In the genomic region with DNA sequence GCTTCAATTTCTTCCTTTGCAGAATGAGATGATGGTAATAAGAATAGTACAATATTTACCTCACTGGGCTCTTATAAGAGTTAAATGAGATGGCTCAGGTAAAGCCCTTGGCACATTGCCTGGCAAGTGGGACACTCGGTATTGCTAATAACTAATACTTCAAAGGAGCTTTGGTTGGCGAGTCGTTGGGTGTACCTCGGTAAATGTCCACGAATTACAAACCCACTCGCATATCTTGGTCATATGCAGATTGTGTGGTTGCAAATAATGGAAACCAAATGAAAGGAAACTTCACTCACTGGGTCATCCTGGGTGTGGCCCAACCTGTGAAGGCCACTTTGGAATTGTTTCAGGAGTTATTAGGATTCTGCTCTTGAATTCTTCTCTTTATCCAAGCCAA, we compare ENCODE assay signal across 29 cellular contexts.
"Had no signal": no experiment of that assay in that cellular context is flagged by ENCODE, and none has a peak within 500 bp of the region (broad histone marks: within the 10 kb centered on the region; RNA-seq: fewer than 3 reads in every experiment).

No MANE protein-coding gene starts in this region.

- H3K36me3 Mint-ChIP-seq: stimulated activated effector memory CD8-positive, alpha-beta T cell treated with anti-CD3 and anti-CD28 coated beads, Interleukin-12 subunit alpha, Interleukin-12 subunit beta, amount 100 ng/mL, for 72 hours; stimulated activated memory B cell treated with anti-CD40 and anti-IgM and Interleukin-4, amounts not matched to agents 10 μg/mL and 1 μg/mL and 100 μg/mL, for 72 hours; stimulated activated naive B cell treated with anti-CD40 and anti-IgM and Interleukin-4, amounts not matched to agents 10 μg/mL and 1 μg/mL and 100 μg/mL, for 72 hours had no signal

- H3K4me3 ChIP-seq: stomach, suprapubic skin, testis, thoracic aorta, thyroid gland, tibial artery, tibial nerve, transverse colon, upper lobe of left lung, upper lobe of right lung, uterus, vagina had no signal

- H3K27ac ChIP-seq: stomach, suprapubic skin, testis, thoracic aorta, thyroid gland, tibial artery, tibial nerve, transverse colon, upper lobe of left lung, upper lobe of right lung, uterus, vagina had no signal

- H3K36me3 ChIP-seq: stomach, suprapubic skin, thoracic aorta, thyroid gland, tibial artery, tibial nerve, transverse colon, upper lobe of left lung, upper lobe of right lung, uterus, vagina had no signal

- H3K9me3 ChIP-seq: stomach, suprapubic skin, testis, thoracic aorta, thyroid gland, tibial artery, tibial nerve, transverse colon, upper lobe of left lung, upper lobe of right lung, uterus, vagina had no signal

- H3K27ac Mint-ChIP-seq: stimulated activated effector memory CD8-positive, alpha-beta T cell treated with anti-CD3 and anti-CD28 coated beads, Interleukin-12 subunit alpha, Interleukin-12 subunit beta, amount 100 ng/mL, for 72 hours; stimulated activated memory B cell treated with anti-CD40 and anti-IgM and Interleukin-4, amounts not matched to agents 10 μg/mL and 1 μg/mL and 100 μg/mL, for 72 hours; stimulated activated naive B cell treated with anti-CD40 and anti-IgM and Interleukin-4, amounts not matched to agents 10 μg/mL and 1 μg/mL and 100 μg/mL, for 72 hours; stimulated activated naive CD8-positive, alpha-beta T cell treated with anti-CD3 and anti-CD28 coated beads, Interleukin-15, amount 100 ng/mL, for 72 hours; stimulated activated naive CD8-positive, alpha-beta T cell treated with anti-CD3 and anti-CD28 coated beads, Interleukin-15, Interleukin-2, amounts not matched to agents 100 ng/mL and 50 ng/mL, for 24 hours; type B pancreatic cell had no signal

- H3K4me1 ChIP-seq: testis, transverse colon, upper lobe of left lung, upper lobe of right lung, uterus, vagina had no signal

- ATAC-seq: stimulated activated effector memory CD8-positive, alpha-beta T cell treated with anti-CD3 and anti-CD28 coated beads, Interleukin-12 subunit alpha, Interleukin-12 subunit beta, amount 100 ng/mL, for 72 hours; stimulated activated memory B cell treated with anti-CD40 and anti-IgM and Interleukin-4, amounts not matched to agents 10 μg/mL and 1 μg/mL and 100 μg/mL, for 72 hours; stimulated activated naive B cell treated with anti-CD40 and anti-IgM and Interleukin-4, amounts not matched to agents 10 μg/mL and 1 μg/mL and 100 μg/mL, for 72 hours; stimulated activated naive CD8-positive, alpha-beta T cell treated with anti-CD3 and anti-CD28 coated beads, Interleukin-15, amount 100 ng/mL, for 72 hours; stimulated activated naive CD8-positive, alpha-beta T cell treated with anti-CD3 and anti-CD28 coated beads, Interleukin-15, Interleukin-2, amounts not matched to agents 100 U/mL and 50 U/mL, for 24 hours; upper lobe of right lung had no signal

- H3K4me1 Mint-ChIP-seq: stimulated activated effector memory CD8-positive, alpha-beta T cell treated with anti-CD3 and anti-CD28 coated beads, Interleukin-12 subunit alpha, Interleukin-12 subunit beta, amount 100 ng/mL, for 72 hours; stimulated activated memory B cell treated with anti-CD40 and anti-IgM and Interleukin-4, amounts not matched to agents 10 μg/mL and 1 μg/mL and 100 μg/mL, for 72 hours; stimulated activated naive B cell treated with anti-CD40 and anti-IgM and Interleukin-4, amounts not matched to agents 10 μg/mL and 1 μg/mL and 100 μg/mL, for 72 hours; stimulated activated naive CD8-positive, alpha-beta T cell treated with anti-CD3 and anti-CD28 coated beads, Interleukin-15, amount 100 ng/mL, for 72 hours had no signal

- FAIRE-seq: urothelium cell line had no signal

- H3K27me3 ChIP-seq: stomach, suprapubic skin, testis, thyroid gland, tibial artery, tibial nerve, transverse colon, upper lobe of left lung, upper lobe of right lung, uterus, vagina had no signal

- H3K9me3 Mint-ChIP-seq: stimulated activated effector memory CD8-positive, alpha-beta T cell treated with anti-CD3 and anti-CD28 coated beads, Interleukin-12 subunit alpha, Interleukin-12 subunit beta, amount 100 ng/mL, for 72 hours; stimulated activated memory B cell treated with anti-CD40 and anti-IgM and Interleukin-4, amounts not matched to agents 10 μg/mL and 1 μg/mL and 100 μg/mL, for 72 hours; stimulated activated naive B cell treated with anti-CD40 and anti-IgM and Interleukin-4, amounts not matched to agents 10 μg/mL and 1 μg/mL and 100 μg/mL, for 72 hours; stimulated activated naive CD8-positive, alpha-beta T cell treated with anti-CD3 and anti-CD28 coated beads, Interleukin-15, amount 100 ng/mL, for 72 hours; stimulated activated naive CD8-positive, alpha-beta T cell treated with anti-CD3 and anti-CD28 coated beads, Interleukin-15, Interleukin-2, amounts not matched to agents 100 ng/mL and 50 ng/mL, for 24 hours; type B pancreatic cell had no signal

- H3K27me3 Mint-ChIP-seq: stimulated activated memory B cell treated with anti-CD40 and anti-IgM and Interleukin-4, amounts not matched to agents 10 μg/mL and 1 μg/mL and 100 μg/mL, for 72 hours; stimulated activated naive CD8-positive, alpha-beta T cell treated with anti-CD3 and anti-CD28 coated beads, Interleukin-15, amount 100 ng/mL, for 72 hours had no signal

- H3K4me3 Mint-ChIP-seq: stimulated activated effector memory CD8-positive, alpha-beta T cell treated with anti-CD3 and anti-CD28 coated beads, Interleukin-12 subunit alpha, Interleukin-12 subunit beta, amount 100 ng/mL, for 72 hours; stimulated activated memory B cell treated with anti-CD40 and anti-IgM and Interleukin-4, amounts not matched to agents 10 μg/mL and 1 μg/mL and 100 μg/mL, for 72 hours; stimulated activated naive B cell treated with anti-CD40 and anti-IgM and Interleukin-4, amounts not matched to agents 10 μg/mL and 1 μg/mL and 100 μg/mL, for 72 hours; stimulated activated naive CD8-positive, alpha-beta T cell treated with anti-CD3 and anti-CD28 coated beads, Interleukin-15, amount 100 ng/mL, for 72 hours; stimulated activated naive CD8-positive, alpha-beta T cell treated with anti-CD3 and anti-CD28 coated beads, Interleukin-15, Interleukin-2, amounts not matched to agents 100 ng/mL and 50 ng/mL, for 24 hours; type B pancreatic cell had no signal

- DNase-seq: stimulated activated CD4-positive, alpha-beta T cell treated with anti-CD3 and anti-CD28 coated beads, Interleukin-2, amount 100 ng/mL, for 48 hours; stimulated activated CD4-positive, alpha-beta T cell treated with anti-CD3 and anti-CD28 coated beads, Interleukin-4, amount 100 ng/mL, for 1 hour; stimulated activated CD4-positive, alpha-beta T cell treated with anti-CD3 and anti-CD28 coated beads, Interleukin-4, amount 100 ng/mL, for 24 hours; stimulated activated CD4-positive, alpha-beta T cell treated with anti-CD3 and anti-CD28 coated beads, Interleukin-4, amount 100 ng/mL, for 4 hours; stimulated activated CD8-positive, alpha-beta memory T cell treated with anti-CD3 and anti-CD28 coated beads, Interleukin-4, amount 100 ng/mL, for 48 hours; stimulated activated naive B cell treated with anti-CD40 and anti-IgM and Interleukin-4, amounts not matched to agents 10 μg/mL and 1 μg/mL and 100 μg/mL, for 72 hours; stimulated activated naive CD4-positive, alpha-beta T cell; stimulated activated naive CD4-positive, alpha-beta T cell treated with Interleukin-2 at 50 U/mL for 16 hours; stimulated activated naive CD8-positive, alpha-beta T cell treated with anti-CD3 and anti-CD28 coated beads, Interleukin-15, amount 100 ng/mL, for 72 hours; stimulated activated naive CD8-positive, alpha-beta T cell treated with anti-CD3 and anti-CD28 coated beads, Interleukin-15, Interleukin-2, amounts not matched to agents 100 U/mL and 50 U/mL, for 24 hours; stomach; substantia nigra; testis; thyroid gland; tibial artery; transverse colon; trophoblast cell; upper lobe of left lung; upper lobe of right lung; uterus had no signal
